Comparison of ENCODE assay signal across 1 cellular context in the genomic region with DNA sequence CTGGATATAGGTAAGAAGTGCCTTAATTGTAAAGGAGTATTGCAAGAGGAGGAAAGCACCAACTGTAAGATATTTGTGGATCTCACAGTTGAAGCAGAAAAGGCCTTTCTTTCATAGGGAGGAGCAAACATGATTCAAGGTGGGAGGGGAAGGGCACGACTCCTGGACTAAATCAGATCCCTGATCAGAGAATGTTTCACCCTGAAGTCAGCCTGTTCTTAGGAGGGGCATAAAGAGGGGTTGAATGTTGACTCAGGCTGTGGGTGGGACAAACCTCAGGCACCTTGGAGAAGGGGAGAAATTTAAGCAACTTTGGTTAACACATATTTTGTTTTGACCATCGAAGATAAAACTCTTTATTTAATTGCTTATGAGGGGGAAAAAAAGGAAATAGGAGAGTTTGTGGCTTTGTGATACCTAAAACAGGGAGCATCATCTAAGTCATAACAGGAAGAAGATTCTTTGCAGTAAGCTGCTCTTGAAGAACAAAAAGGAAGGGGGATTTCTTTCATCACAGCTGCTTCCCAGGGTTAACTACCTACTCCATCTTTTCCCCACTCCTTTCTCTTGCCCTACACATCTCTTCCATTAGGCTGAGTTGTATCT.
TF ChIP-seq lines count a peak whose summit lies in the region.

No MANE protein-coding gene starts in this region.

TF ChIP-seq in WTC11, 78 proteins besides CTCF, POLR2A, EP300 and RAD21 (continued from another document):
- TF ChIP-seq, protein P1, sequence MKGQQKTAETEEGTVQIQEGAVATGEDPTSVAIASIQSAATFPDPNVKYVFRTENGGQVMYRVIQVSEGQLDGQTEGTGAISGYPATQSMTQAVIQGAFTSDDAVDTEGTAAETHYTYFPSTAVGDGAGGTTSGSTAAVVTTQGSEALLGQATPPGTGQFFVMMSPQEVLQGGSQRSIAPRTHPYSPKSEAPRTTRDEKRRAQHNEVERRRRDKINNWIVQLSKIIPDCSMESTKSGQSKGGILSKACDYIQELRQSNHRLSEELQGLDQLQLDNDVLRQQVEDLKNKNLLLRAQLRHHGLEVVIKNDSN (CRISPR knock-in tag; IDR thresholded peaks at IDR 0.05), result no peak
- no peak for TF ChIP-seq NR1H2 (CRISPR knock-in tag; IDR thresholded peaks at IDR 0.05)
